Comparison of ENCODE assay signal across 18 cellular contexts in genomic region chrX:39258331-39258730, GRCh38.
DNase-seq lines count a peak whose midpoint lies in the region; ATAC-seq and TF ChIP-seq lines count a peak whose summit lies in the region.
"Had no signal": no experiment of that assay in that cellular context is flagged by ENCODE, and none has a peak within 500 bp of the region (broad histone marks: within the 10 kb centered on the region; RNA-seq: fewer than 3 reads in every experiment).

No MANE protein-coding gene starts in this region.

- no peaks in the 10 kb centered on the region for H3K27me3 ChIP-seq in naive thymus-derived CD4-positive, alpha-beta T cell (ENCODE audit: control insufficient read depth in 2 of 2, insufficient read depth in 2 of 2, low read length in 2 of 2)
- H3K27me3 ChIP-seq: ascending aorta, heart right ventricle, transverse colon had no signal

- TF ChIP-seq CTCF in choroid plexus epithelial cell (conservative IDR thresholded peaks at IDR 0.05; ENCODE audit: low read depth, low read length), result no peak

- H3K27ac Mint-ChIP-seq in naive thymus-derived CD4-positive, alpha-beta T cell, result no peak overlapping the region
- H3K27ac Mint-ChIP-seq: activated B cell treated with CpG ODN at 0.5 μM for 24 hours; CD4-positive, alpha-beta memory T cell; stimulated activated effector memory CD8-positive, alpha-beta T cell treated with anti-CD3 and anti-CD28 coated beads, Interleukin-12 subunit alpha, Interleukin-12 subunit beta, amount 100 ng/mL, for 72 hours had no signal

- H3K4me1 ChIP-seq in naive thymus-derived CD4-positive, alpha-beta T cell (ENCODE audit: control insufficient read depth in 2 of 2, insufficient read depth in 2 of 2, low read length in 2 of 2), result no peaks in the 10 kb centered on the region
- H3K4me1 ChIP-seq: ascending aorta, heart right ventricle, transverse colon had no signal

- no peak overlapping the region for H3K4me3 Mint-ChIP-seq in naive thymus-derived CD4-positive, alpha-beta T cell
- H3K4me3 Mint-ChIP-seq: activated B cell treated with CpG ODN at 0.5 μM for 24 hours; CD4-positive, alpha-beta memory T cell; stimulated activated effector memory CD8-positive, alpha-beta T cell treated with anti-CD3 and anti-CD28 coated beads, Interleukin-12 subunit alpha, Interleukin-12 subunit beta, amount 100 ng/mL, for 72 hours had no signal

- DNase-seq in NCI-H2171 treated with DMSO at 0.1 percent for 48 hours (lab: John Stamatoyannopoulos, UW), result peak; percentile 15
- DNase-seq in NCI-H2171 (lab: John Stamatoyannopoulos, UW), result no peak
- DNase-seq in NCI-H524 (lab: John Stamatoyannopoulos, UW), result peak; percentile 28 to 71
- peak; percentile 2 for DNase-seq in choroid plexus epithelial cell (ENCODE audit: low read depth)
- DNase-seq in sciatic nerve (ENCODE audit: low spot score), result no peak
- no peak for DNase-seq in DMS114 treated with DMSO at 0.1 percent for 48 hours (lab: John Stamatoyannopoulos, UW; ENCODE audit: unreplicated experiment)
- DNase-seq in naive thymus-derived CD4-positive, alpha-beta T cell, result no peak
- DNase-seq: activated B cell treated with CpG ODN at 0.5 μM for 24 hours; activated effector memory CD4-positive, alpha-beta T cell treated with Interleukin-2 at 50 U/mL for 16 hours; CD4-positive, alpha-beta memory T cell; heart right ventricle; NCI-H446 treated with DMSO at 0.1 percent for 48 hours; transverse colon had no signal

- intact Hi-C loops in sciatic nerve (cut with DNase I), result no loop called here
- intact Hi-C loops in naive thymus-derived CD4-positive, alpha-beta T cell (cut with micrococcal nuclease), result no loop called here

- CTCF ChIA-PET in naive thymus-derived CD4-positive, alpha-beta T cell (lab: Charles Lee), result interaction anchor here (0.6 kb wide), 1 partner anchor 1287 kb away, joined by 4 read pairs; no protein-coding TSS in a partner anchor

- H3K9me3 Mint-ChIP-seq in naive thymus-derived CD4-positive, alpha-beta T cell, result peaks cover 0 to 5% (median 0%) of the 10 kb centered on the region in 11 donors
- H3K9me3 Mint-ChIP-seq: activated B cell treated with CpG ODN at 0.5 μM for 24 hours; CD4-positive, alpha-beta memory T cell; stimulated activated effector memory CD8-positive, alpha-beta T cell treated with anti-CD3 and anti-CD28 coated beads, Interleukin-12 subunit alpha, Interleukin-12 subunit beta, amount 100 ng/mL, for 72 hours had no signal

- no peaks in the 10 kb centered on the region for H3K27me3 Mint-ChIP-seq in naive thymus-derived CD4-positive, alpha-beta T cell
- H3K27me3 Mint-ChIP-seq: activated B cell treated with CpG ODN at 0.5 μM for 24 hours; CD4-positive, alpha-beta memory T cell had no signal

- no peaks in the 10 kb centered on the region for H3K9me3 ChIP-seq in naive thymus-derived CD4-positive, alpha-beta T cell (ENCODE audit: control insufficient read depth in 2 of 3, low read length in 3 of 3)
- H3K9me3 ChIP-seq: ascending aorta, heart right ventricle, transverse colon had no signal

- no peaks in the 10 kb centered on the region for H3K36me3 ChIP-seq in naive thymus-derived CD4-positive, alpha-beta T cell (ENCODE audit: control insufficient read depth in 2 of 3, insufficient read depth in 3 of 3, low read length in 3 of 3)
- H3K36me3 ChIP-seq: ascending aorta, heart right ventricle, transverse colon had no signal

- peaks cover 0 to 1% (median 0%) of the 10 kb centered on the region in 5 donors for H3K36me3 Mint-ChIP-seq in naive thymus-derived CD4-positive, alpha-beta T cell
- H3K36me3 Mint-ChIP-seq: CD4-positive, alpha-beta memory T cell; stimulated activated effector memory CD8-positive, alpha-beta T cell treated with anti-CD3 and anti-CD28 coated beads, Interleukin-12 subunit alpha, Interleukin-12 subunit beta, amount 100 ng/mL, for 72 hours had no signal

- POLR2A ChIA-PET in naive thymus-derived CD4-positive, alpha-beta T cell (lab: Charles Lee), result no interaction called here

- peak; percentile 55 for ATAC-seq in sciatic nerve
- no peak for ATAC-seq in GM18519 (IDR thresholded peaks at IDR 0.05; ENCODE audit: low FRiP score, unreplicated experiment)
- ATAC-seq in naive thymus-derived CD4-positive, alpha-beta T cell, result no peak
- ATAC-seq: HCT116; HepG2; stimulated activated effector memory CD8-positive, alpha-beta T cell treated with anti-CD3 and anti-CD28 coated beads, Interleukin-12 subunit alpha, Interleukin-12 subunit beta, amount 100 ng/mL, for 72 hours had no signal

- no peak overlapping the region for H3K27ac ChIP-seq in naive thymus-derived CD4-positive, alpha-beta T cell (ENCODE audit: low read depth, low read length)
- H3K27ac ChIP-seq: ascending aorta, heart right ventricle, transverse colon had no signal

- peaks cover 0 to 19% (median 10%) of the 10 kb centered on the region in 7 donors for H3K4me1 Mint-ChIP-seq in naive thymus-derived CD4-positive, alpha-beta T cell

- H3K4me3 ChIP-seq in choroid plexus epithelial cell (ENCODE audit: low read depth, low read length), result no peak overlapping the region
- H3K4me3 ChIP-seq in naive thymus-derived CD4-positive, alpha-beta T cell (ENCODE audit: low read length), result no peak overlapping the region
- H3K4me3 ChIP-seq: ascending aorta, heart right ventricle, transverse colon had no signal

Comparison
In these comparisons a context has a peak if more than half of its experiments do, and no peak if none do; other contexts are left out.
1. DNase-seq: peak in NCI-H2171 treated with DMSO at 0.1 percent for 48 hours (single experiment), NCI-H524 (2 of 2) and choroid plexus epithelial cell (single experiment); none in NCI-H2171 (single experiment), sciatic nerve (single experiment), DMS114 treated with DMSO at 0.1 percent for 48 hours (single experiment) and naive thymus-derived CD4-positive, alpha-beta T cell (0 of 9).